Comparison of ENCODE assay signal across 8 cellular contexts in the genomic region with DNA sequence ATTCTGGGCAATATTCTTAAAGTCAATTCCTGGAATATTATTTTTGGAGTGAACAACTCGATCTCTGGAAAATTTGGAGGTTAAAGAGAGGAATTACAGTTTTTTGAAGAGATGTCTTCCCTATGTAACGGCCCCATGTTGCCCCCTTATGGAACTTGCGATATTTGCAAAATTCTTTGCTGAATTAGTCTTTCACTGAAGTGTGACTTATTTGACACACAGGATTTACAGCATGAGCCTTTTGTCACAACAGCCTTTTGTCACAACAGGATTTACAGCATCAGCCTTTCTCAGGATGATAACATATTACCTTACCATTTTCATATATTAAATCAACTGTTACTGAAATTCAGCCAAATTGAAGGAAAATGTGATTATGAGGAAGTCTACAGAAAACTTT. TPM values are rescaled to one million over a fixed set of nuclear protein-coding genes. Genes with fewer than 3 reads are reported as not detected.
A peak's percentile ranks its signal among the peaks of the same experiment; 100 is the strongest.
DNase-seq lines count a peak whose midpoint lies in the region; ATAC-seq and TF ChIP-seq lines count a peak whose summit lies in the region.

No MANE protein-coding gene starts in this region.

- CTCF ChIA-PET in HEK293T (lab: Yijun Ruan, JAX): interaction anchor here (0.6 kb wide), 1 partner anchor 102 kb away, joined by 3 read pairs; no protein-coding TSS in a partner anchor

- POLR2A ChIA-PET in HEK293T (lab: Yijun Ruan, JAX): no interaction called here

- H3K36me3 Mint-ChIP-seq in activated naive CD8-positive, alpha-beta T cell treated with anti-CD3 and anti-CD28 coated beads for 36 hours: no peaks in the 10 kb centered on the region

- no peak overlapping the region for H3K27ac Mint-ChIP-seq in activated naive CD8-positive, alpha-beta T cell treated with anti-CD3 and anti-CD28 coated beads for 36 hours

- H3K9me3 Mint-ChIP-seq in activated naive CD8-positive, alpha-beta T cell treated with anti-CD3 and anti-CD28 coated beads for 36 hours: peaks cover 3% of the 10 kb centered on the region

- ATAC-seq in thoracic aorta (ENCODE audit: insufficient number of reproducible peaks, low FRiP score, low read depth): no peak

- H3K27ac ChIP-seq in thoracic aorta: no peak overlapping the region

- DNase-seq in SIG-M5 treated with dmso at 0.1 percent for 504 hours (lab: John Stamatoyannopoulos, UW; ENCODE audit: unreplicated experiment) (peak; percentile 68), SIG-M5 (lab: John Stamatoyannopoulos, UW) (no peak), HEK293T (ENCODE audit: extremely low spot score) (peak; percentile 45), NCI-H446 treated with DMSO at 0.1 percent for 48 hours (lab: John Stamatoyannopoulos, UW) (peak; percentile 15), iPS-NIHi11 (ENCODE audit: low spot score) (peak; percentile 38), thoracic aorta (ENCODE audit: low spot score) (no peak)
- DNase-seq in activated naive CD8-positive, alpha-beta T cell treated with anti-CD3 and anti-CD28 coated beads for 36 hours: peak; percentile 14
- DNase-seq in effector CD8-positive, alpha-beta T cell (lab: John Stamatoyannopoulos, UW): no peak

- H3K4me3 Mint-ChIP-seq in activated naive CD8-positive, alpha-beta T cell treated with anti-CD3 and anti-CD28 coated beads for 36 hours: no peak overlapping the region

- no peak overlapping the region for H3K4me3 ChIP-seq in thoracic aorta

- no peaks in the 10 kb centered on the region for H3K27me3 ChIP-seq in thoracic aorta (replicated peaks; ENCODE audit: insufficient read depth)

- peaks cover 12% of the 10 kb centered on the region for H3K27me3 Mint-ChIP-seq in activated naive CD8-positive, alpha-beta T cell treated with anti-CD3 and anti-CD28 coated beads for 36 hours

- H3K4me1 Mint-ChIP-seq in activated naive CD8-positive, alpha-beta T cell treated with anti-CD3 and anti-CD28 coated beads for 36 hours: peaks cover 14% of the 10 kb centered on the region

- no peaks in the 10 kb centered on the region for H3K9me3 ChIP-seq in thoracic aorta

- peak; percentile 43 for TF ChIP-seq CTCF in thoracic aorta (IDR thresholded peaks at IDR 0.05)

- no peaks in the 10 kb centered on the region for H3K36me3 ChIP-seq in thoracic aorta

- peaks cover 11 to 28% of the 10 kb centered on the region in 2 donors for H3K4me1 ChIP-seq in thoracic aorta (ENCODE audit: control insufficient read depth in 1 of 2, low read depth in 2 of 2)

TF ChIP-seq in HEK293T, 16 proteins besides CTCF, POLR2A, EP300 and RAD21:
- TF ChIP-seq, protein P1, sequence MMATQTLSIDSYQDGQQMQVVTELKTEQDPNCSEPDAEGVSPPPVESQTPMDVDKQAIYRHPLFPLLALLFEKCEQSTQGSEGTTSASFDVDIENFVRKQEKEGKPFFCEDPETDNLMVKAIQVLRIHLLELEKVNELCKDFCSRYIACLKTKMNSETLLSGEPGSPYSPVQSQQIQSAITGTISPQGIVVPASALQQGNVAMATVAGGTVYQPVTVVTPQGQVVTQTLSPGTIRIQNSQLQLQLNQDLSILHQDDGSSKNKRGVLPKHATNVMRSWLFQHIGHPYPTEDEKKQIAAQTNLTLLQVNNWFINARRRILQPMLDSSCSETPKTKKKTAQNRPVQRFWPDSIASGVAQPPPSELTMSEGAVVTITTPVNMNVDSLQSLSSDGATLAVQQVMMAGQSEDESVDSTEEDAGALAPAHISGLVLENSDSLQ (IDR thresholded peaks at IDR 0.05): peak; percentile 81
- TF ChIP-seq ELF4 (IDR thresholded peaks at IDR 0.05): no peak

RNA-seq across cellular contexts. Expression of a gene that starts 37.8 kb away (rescaled TPM):
- not detected for total RNA-seq in activated naive CD8-positive, alpha-beta T cell treated with anti-CD3 and anti-CD28 coated beads for 36 hours
- total RNA-seq in thoracic aorta: not detected

Comparison
In these comparisons a context has a peak if more than half of its experiments do, and no peak if none do; other contexts are left out.
1. DNase-seq: peak in SIG-M5 treated with dmso at 0.1 percent for 504 hours (single experiment), HEK293T (single experiment), NCI-H446 treated with DMSO at 0.1 percent for 48 hours (single experiment), activated naive CD8-positive, alpha-beta T cell treated with anti-CD3 and anti-CD28 coated beads for 36 hours (single experiment) and iPS-NIHi11 (single experiment); none in SIG-M5 (single experiment), thoracic aorta (single experiment) and effector CD8-positive, alpha-beta T cell (single experiment).